ENCODE assay signal across 22 cellular contexts in the genomic region with DNA sequence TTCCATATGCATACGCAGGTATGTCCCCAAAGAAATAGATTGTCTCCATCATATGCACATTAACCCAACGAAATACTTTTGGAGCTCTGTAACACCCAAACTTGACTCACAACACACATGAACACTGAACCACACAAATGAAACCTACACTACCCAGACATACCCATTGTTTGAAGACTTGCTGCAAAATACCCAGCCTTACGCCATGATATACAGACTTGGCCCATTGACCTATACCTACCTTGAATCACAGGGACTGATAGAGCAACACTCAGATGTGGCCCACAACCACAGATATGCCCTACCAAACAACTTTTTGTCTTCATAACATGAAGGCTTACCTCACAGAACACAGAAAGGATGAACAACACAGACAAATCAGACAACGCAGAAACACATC. TPM values are rescaled to one million over a fixed set of nuclear protein-coding genes. Genes with fewer than 3 reads are reported as not detected.
"Had no signal": no experiment of that assay in that cellular context is flagged by ENCODE, and none has a peak within 500 bp of the region (broad histone marks: within the 10 kb centered on the region; RNA-seq: fewer than 3 reads in every experiment).

No MANE protein-coding gene starts in this region.

- H2AFZ ChIP-seq: hepatocyte had no signal

- H3K4me2 ChIP-seq: hepatocyte had no signal

- H3K9me3 ChIP-seq: esophagus muscularis mucosa, gastroesophageal sphincter, heart left ventricle, left lung, lower lobe of right lung, mucosa of descending colon had no signal

- DNase-seq: dermis blood vessel endothelial cell; dorsolateral prefrontal cortex; effector CD4-positive, alpha-beta T cell; effector memory CD4-positive, alpha-beta T cell; foreskin keratinocyte; heart left ventricle; hypothalamus; immature natural killer cell; islet precursor cell; left cardiac atrium; left lung; left ventricle myocardium superior; lower lobe of right lung; mesenchymal stem cell; mucosa of descending colon; naive B cell had no signal

- H3K79me2 ChIP-seq: hepatocyte had no signal

- H3K36me3 ChIP-seq: esophagus muscularis mucosa, gastroesophageal sphincter, heart left ventricle, left lung, lower lobe of right lung had no signal

- H3K27ac ChIP-seq: dorsolateral prefrontal cortex, esophagus muscularis mucosa, foreskin keratinocyte, gastroesophageal sphincter, heart left ventricle, hepatocyte, left lung, lower lobe of right lung had no signal

- H3K27me3 ChIP-seq: esophagus muscularis mucosa, foreskin keratinocyte, gastroesophageal sphincter, heart left ventricle, hepatocyte, left lung had no signal

- H3K4me1 ChIP-seq: esophagus muscularis mucosa, foreskin keratinocyte, gastroesophageal sphincter, heart left ventricle, left lung, lower lobe of right lung had no signal

- FAIRE-seq: endothelial cell of umbilical vein, frontal cortex had no signal

- ATAC-seq: foreskin keratinocyte, gastroesophageal sphincter, heart left ventricle, left cardiac atrium, left lung, left ventricle myocardium superior, lower lobe of right lung, mucosa of descending colon had no signal

- H3K4me3 ChIP-seq: coronary artery, dorsolateral prefrontal cortex, esophagus muscularis mucosa, gastroesophageal sphincter, heart left ventricle, hepatocyte, left lung, lower lobe of right lung, mucosa of descending colon had no signal

RNA-seq across cellular contexts. Expression of a gene that starts 15.9 kb away (rescaled TPM):
- total RNA-seq: foreskin keratinocyte had no signal
- polyA plus RNA-seq: foreskin keratinocyte, immature natural killer cell had no signal
